1 cellular context compared by ENCODE assay signal in genomic region chr19:3366761-3367571, GRCh38.
TF ChIP-seq lines count a peak whose summit lies in the region.

No MANE protein-coding gene starts in this region.

TF ChIP-seq in K562, 482 proteins besides CTCF, POLR2A, EP300 and RAD21 (continued from another document and continues in another):
- TF ChIP-seq MNT (conservative IDR thresholded peaks at IDR 0.05) (peak; percentile 90 to 93), PHF20 (IDR thresholded peaks at IDR 0.05; ENCODE audit: partially characterized antibody) (no peak), CHD4 (IDR thresholded peaks at IDR 0.05; ENCODE audit: insufficient read depth, insufficient replicate concordance, low read depth, low read length, poor library complexity, severe bottlenecking) (no peak), CHD1 (IDR thresholded peaks at IDR 0.05; ENCODE audit: low read length) (peak; percentile 45), STAT6 (CRISPR knock-in tag; IDR thresholded peaks at IDR 0.05) (no peak), GTF2A2 (tag; IDR thresholded peaks at IDR 0.05) (no peak), E2F6 (IDR thresholded peaks at IDR 0.05; ENCODE audit: borderline replicate concordance in 1 of 2, extremely low read depth in 1 of 2, insufficient read depth in 1 of 2, insufficient read length in 1 of 2, low read depth in 1 of 2, low read length in 1 of 2, poor library complexity in 1 of 2, severe bottlenecking in 1 of 2) (peak; percentile 77 to 91), KAT2B (IDR thresholded peaks at IDR 0.05; ENCODE audit: low read depth, low read length) (no peak), SMARCB1 (IDR thresholded peaks at IDR 0.05; ENCODE audit: insufficient read length, low read depth) (no peak), ARID1B (IDR thresholded peaks at IDR 0.05) (peak; percentile 22; the same call in 1 of the 2 replicates), CHD2 (IDR thresholded peaks at IDR 0.05; ENCODE audit: low read depth, low read length) (peak; percentile 73), TSHZ1 (CRISPR knock-in tag; IDR thresholded peaks at IDR 0.05) (no peak), USF1 (CRISPR knock-in tag; IDR thresholded peaks at IDR 0.05) (peak; percentile 82), AFF4 (CRISPR knock-in tag; IDR thresholded peaks at IDR 0.05) (0 out of 2 replicates have a peak, but pooled peaks have one; percentile 27), BRF1 (IDR thresholded peaks at IDR 0.05; ENCODE audit: borderline replicate concordance, extremely low read depth, insufficient read length) (no peak), CLOCK (CRISPR knock-in tag; IDR thresholded peaks at IDR 0.05; ENCODE audit: borderline replicate concordance) (no peak), CBX5 (IDR thresholded peaks at IDR 0.05; ENCODE audit: borderline replicate concordance, low read depth) (no peak), ILF3 (IDR thresholded peaks at IDR 0.05; ENCODE audit: borderline replicate concordance) (no peak), MBD1 (CRISPR knock-in tag; IDR thresholded peaks at IDR 0.05) (no peak), ZNF140 (CRISPR knock-in tag; IDR thresholded peaks at IDR 0.05) (no peak), ZNF511 (CRISPR knock-in tag; IDR thresholded peaks at IDR 0.05) (0 out of 2 replicates have a peak, but pooled peaks have one; percentile 33), SUPT5H (IDR thresholded peaks at IDR 0.05) (0 out of 2 replicates have a peak, but pooled peaks have one; percentile 41), ZNF507 (tag; conservative IDR thresholded peaks at IDR 0.05) (no peak), HDAC2 (IDR thresholded peaks at IDR 0.05) (0 out of 2 replicates have a peak, but pooled peaks have one; percentile 28), FOXO4 (CRISPR knock-in tag; IDR thresholded peaks at IDR 0.05) (no peak), UBTF (IDR thresholded peaks at IDR 0.05; ENCODE audit: borderline replicate concordance in 1 of 2, low read depth in 2 of 2, low read length in 2 of 2) (no peak), TBP (optimal IDR thresholded peaks at IDR 0.05; ENCODE audit: low read depth, low read length) (peak; percentile 50), ZNF780A (CRISPR knock-in tag; IDR thresholded peaks at IDR 0.05) (no peak)
